9 cellular contexts compared by ENCODE assay signal in the genomic region with DNA sequence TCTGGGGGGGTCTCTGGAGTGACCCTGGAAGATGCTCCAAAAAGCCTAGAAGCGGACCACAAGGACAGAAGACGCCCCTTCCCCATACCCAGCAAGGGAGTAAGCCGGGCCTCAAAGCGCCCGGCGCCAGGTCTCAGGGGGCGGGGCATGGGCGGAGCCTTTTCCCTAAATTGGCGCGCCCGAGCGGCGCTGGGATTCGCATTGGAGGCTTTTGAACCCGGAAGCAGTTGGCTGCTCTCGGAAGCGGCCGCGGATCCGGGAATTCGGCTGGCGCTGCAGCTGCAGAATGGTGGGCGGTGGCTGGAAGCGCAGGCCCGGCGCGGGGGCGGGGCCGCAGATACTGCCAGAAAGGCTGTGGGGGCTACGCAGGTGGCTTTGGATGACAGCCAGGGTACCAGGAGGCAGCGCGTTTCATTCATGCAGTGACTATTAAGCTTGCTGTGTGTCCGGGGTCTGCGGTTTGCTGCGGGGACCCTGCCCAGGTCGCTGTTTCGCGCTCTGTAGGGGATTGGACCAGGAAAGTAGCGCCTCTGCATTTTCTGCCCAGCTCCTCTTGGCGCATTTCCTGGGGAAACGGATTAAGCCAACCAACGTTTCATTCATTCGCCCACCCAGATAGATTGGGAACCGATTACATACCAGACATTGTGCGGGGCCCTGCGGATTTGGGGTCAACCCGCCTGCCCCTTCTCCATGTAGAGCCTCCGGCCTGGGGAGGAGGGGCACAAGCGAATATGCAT.
DNase-seq lines count a peak whose midpoint lies in the region; ATAC-seq and TF ChIP-seq lines count a peak whose summit lies in the region.
"Had no signal": no experiment of that assay in that cellular context is flagged by ENCODE, and none has a peak within 500 bp of the region (broad histone marks: within the 10 kb centered on the region; RNA-seq: fewer than 3 reads in every experiment).

No MANE protein-coding gene starts in this region.

- peak overlapping the region; percentile 75 for H3K4me3 Mint-ChIP-seq in activated naive CD8-positive, alpha-beta T cell treated with anti-CD3 and anti-CD28 coated beads for 36 hours

- TF ChIP-seq CTCF in neutrophil (IDR thresholded peaks at IDR 0.05) = no peak
- no peak for TF ChIP-seq CTCF in suprapubic skin (IDR thresholded peaks at IDR 0.05)

- intact Hi-C loops in head of caudate nucleus (cut with DNase I) = no loop called here

- DNase-seq in AG20443 (ENCODE audit: low spot score) = peak; percentile 95
- DNase-seq in SHP77 (lab: John Stamatoyannopoulos, UW) = peak; percentile 74 to 82
- peak; percentile 48 for DNase-seq in activated naive CD8-positive, alpha-beta T cell treated with anti-CD3 and anti-CD28 coated beads for 36 hours
- peak; percentile 76 to 96 (median 90) for DNase-seq in head of caudate nucleus
- peak; percentile 87 to 89 for DNase-seq in suprapubic skin (ENCODE audit: low spot score in 2 of 2)

- H3K9me3 ChIP-seq in neutrophil (no peaks in the 10 kb centered on the region), suprapubic skin (no peaks in the 10 kb centered on the region)

- 9% methylated on average over 16 of the region's 49 CpGs for WGBS in suprapubic skin

- no peaks in the 10 kb centered on the region for H3K36me3 Mint-ChIP-seq in activated naive CD8-positive, alpha-beta T cell treated with anti-CD3 and anti-CD28 coated beads for 36 hours

- peak in 1 of 2 donors; percentile 10 for TF ChIP-seq POLR2A in suprapubic skin (IDR thresholded peaks at IDR 0.05)

- TF ChIP-seq EP300 in suprapubic skin (IDR thresholded peaks at IDR 0.05) = no peak

- H3K27ac ChIP-seq in neutrophil = no peak overlapping the region
- peak overlapping the region; percentile 1 for H3K27ac ChIP-seq in suprapubic skin

- H3K4me1 ChIP-seq in neutrophil (ENCODE audit: control insufficient read depth in 1 of 2, insufficient read depth in 1 of 2, low read depth in 1 of 2, low read length in 1 of 2) (peaks cover 10 to 18% of the 10 kb centered on the region in 2 experiments), suprapubic skin (peaks cover 6% of the 10 kb centered on the region)

- no peaks in the 10 kb centered on the region for H3K9me3 Mint-ChIP-seq in activated naive CD8-positive, alpha-beta T cell treated with anti-CD3 and anti-CD28 coated beads for 36 hours

- peak overlapping the region; percentile 37 to 55 for H3K4me3 ChIP-seq in neutrophil (ENCODE audit: low read depth in 1 of 2, low read length in 1 of 2)
- peak overlapping the region; percentile 54 for H3K4me3 ChIP-seq in suprapubic skin
- H3K4me3 ChIP-seq: GM12878 had no signal

- peak; percentile 44 for ATAC-seq in HG03108 (IDR thresholded peaks at IDR 0.05; ENCODE audit: unreplicated experiment)
- no peak for ATAC-seq in HG02884 (IDR thresholded peaks at IDR 0.05; ENCODE audit: unreplicated experiment)
- ATAC-seq: GM12878 had no signal

- no peaks in the 10 kb centered on the region for H3K36me3 ChIP-seq in neutrophil
- no peaks in the 10 kb centered on the region for H3K36me3 ChIP-seq in suprapubic skin

- no peak overlapping the region for H3K27ac Mint-ChIP-seq in activated naive CD8-positive, alpha-beta T cell treated with anti-CD3 and anti-CD28 coated beads for 36 hours

- H3K27me3 Mint-ChIP-seq in activated naive CD8-positive, alpha-beta T cell treated with anti-CD3 and anti-CD28 coated beads for 36 hours = peaks cover 18% of the 10 kb centered on the region

- peaks cover 30% of the 10 kb centered on the region for H3K4me1 Mint-ChIP-seq in activated naive CD8-positive, alpha-beta T cell treated with anti-CD3 and anti-CD28 coated beads for 36 hours

- H3K27me3 ChIP-seq in neutrophil = peaks cover 21% of the 10 kb centered on the region
- no peaks in the 10 kb centered on the region for H3K27me3 ChIP-seq in suprapubic skin
